16 cellular contexts compared by ENCODE assay signal in genomic region chr3:82977871-82978270, GRCh38.
A peak's percentile ranks its signal among the peaks of the same experiment; 100 is the strongest.
DNase-seq lines count a peak whose midpoint lies in the region; ATAC-seq and TF ChIP-seq lines count a peak whose summit lies in the region.
"Had no signal": no experiment of that assay in that cellular context is flagged by ENCODE, and none has a peak within 500 bp of the region (broad histone marks: within the 10 kb centered on the region; RNA-seq: fewer than 3 reads in every experiment).

No MANE protein-coding gene starts in this region.

- H3K27ac ChIP-seq in HUES6 (ENCODE audit: low read depth, low read length) (peak overlapping the region; percentile 23; the same call in 1 of the 2 replicates), ectodermal cell (ENCODE audit: insufficient read depth, low read depth, low read length, poor library complexity, severe bottlenecking) (peak overlapping the region; percentile 47), mesendoderm (ENCODE audit: low read depth, low read length) (no peak overlapping the region), transverse colon (no peak overlapping the region)
- H3K27ac ChIP-seq: HL-60 had no signal

- H2AK5ac ChIP-seq in mesendoderm (ENCODE audit: low read length), result no peak overlapping the region

- no peak overlapping the region for H3K56ac ChIP-seq in mesendoderm (ENCODE audit: low read length)

- ATAC-seq in natural killer cell treated with Interleukin-12 subunit alpha and Interleukin-12 subunit beta and Interleukin-15 and Interleukin-18, amount 100 ng/mL, for 72 hours, result no peak
- ATAC-seq: GM12878, HCT116 had no signal

- no peak overlapping the region for H3K27ac Mint-ChIP-seq in natural killer cell treated with Interleukin-12 subunit alpha and Interleukin-12 subunit beta and Interleukin-15 and Interleukin-18, amount 100 ng/mL, for 72 hours
- H3K27ac Mint-ChIP-seq: B cell; CD4-positive, alpha-beta T cell had no signal

- no peaks in the 10 kb centered on the region for H3K4me1 Mint-ChIP-seq in natural killer cell treated with Interleukin-12 subunit alpha and Interleukin-12 subunit beta and Interleukin-15 and Interleukin-18, amount 100 ng/mL, for 72 hours (ENCODE audit: low read depth in 2 of 2)
- H3K4me1 Mint-ChIP-seq: B cell had no signal

- no peak overlapping the region for H3K18ac ChIP-seq in mesendoderm (ENCODE audit: low read length)

- H3K27me3 Mint-ChIP-seq in natural killer cell treated with Interleukin-12 subunit alpha and Interleukin-12 subunit beta and Interleukin-15 and Interleukin-18, amount 100 ng/mL, for 72 hours, result no peaks in the 10 kb centered on the region
- H3K27me3 Mint-ChIP-seq: B cell; CD4-positive, alpha-beta T cell had no signal

- no peak overlapping the region for H3K4ac ChIP-seq in mesendoderm (ENCODE audit: low read depth, low read length)

- DNase-seq in mesendoderm (peak; percentile 32), NCI-H128 (lab: John Stamatoyannopoulos, UW; ENCODE audit: unreplicated experiment) (no peak), kidney tubule cell (ENCODE audit: low spot score) (no peak), transverse colon (no peak)
- DNase-seq in natural killer cell treated with Interleukin-12 subunit alpha and Interleukin-12 subunit beta and Interleukin-15 and Interleukin-18, amount 100 ng/mL, for 72 hours (ENCODE audit: low spot score), result no peak
- DNase-seq: C1 segment of cervical spinal cord; Calu3; CD4-positive, alpha-beta T cell; DMS 273 treated with DMSO at 0.1 percent for 48 hours; IMR-90 had no signal

- no peak for TF ChIP-seq POLR2A in transverse colon (IDR thresholded peaks at IDR 0.05)

- H3K36me3 ChIP-seq in HUES6 (ENCODE audit: control insufficient read depth, insufficient read depth, low read length) (no peaks in the 10 kb centered on the region), ectodermal cell (ENCODE audit: control insufficient read depth, insufficient read depth, low read length) (no peaks in the 10 kb centered on the region), mesendoderm (ENCODE audit: control insufficient read depth, insufficient read depth, low read length) (no peaks in the 10 kb centered on the region), transverse colon (no peaks in the 10 kb centered on the region)

- H3K9ac ChIP-seq in HUES6 (ENCODE audit: low read length) (no peak overlapping the region), mesendoderm (ENCODE audit: low read length) (no peak overlapping the region)

- H3K36me3 Mint-ChIP-seq in natural killer cell treated with Interleukin-12 subunit alpha and Interleukin-12 subunit beta and Interleukin-15 and Interleukin-18, amount 100 ng/mL, for 72 hours, result peaks cover 4% of the 10 kb centered on the region

- intact Hi-C loops in transverse colon (cut with DNase I; ENCODE audit: low total_unique reads), result no loop called here

- no peaks in the 10 kb centered on the region for H3K79me1 ChIP-seq in mesendoderm (ENCODE audit: low read length)

- no peak overlapping the region for H2BK120ac ChIP-seq in mesendoderm (ENCODE audit: low read depth, low read length)

- no peak overlapping the region for H2BK5ac ChIP-seq in mesendoderm (ENCODE audit: low read length)

- in situ Hi-C loops in transverse colon (cut with MboI; ENCODE audit: low pct_ligation_motif_present in 1 of 4, low pct_unique_long_range_greater_than_20kb in 1 of 4, low sequenced_read_pairs in 3 of 4), result no loop called here

- no peak overlapping the region for H3K4me3 Mint-ChIP-seq in natural killer cell treated with Interleukin-12 subunit alpha and Interleukin-12 subunit beta and Interleukin-15 and Interleukin-18, amount 100 ng/mL, for 72 hours
- H3K4me3 Mint-ChIP-seq: B cell; CD4-positive, alpha-beta T cell had no signal

- 76 to 82% methylated on average over 3 of the region's 3 CpGs for WGBS in ectodermal cell, 2 experiments
- WGBS in mesendoderm (ENCODE audit: extremely low coverage, insufficient coverage, low lambda C conversion rate), result no CpG with 5 or more reads among the region's 3 CpGs
- WGBS in transverse colon (ENCODE audit: low coverage in 1 of 2), 2 donors, result 92% methylated on average over 3 of the region's 3 CpGs; no CpG with 5 or more reads in 1 of the 2 donors

- no peaks in the 10 kb centered on the region for H3K9me3 ChIP-seq in HUES6 (ENCODE audit: control insufficient read depth, insufficient read depth, low read depth, low read length)
- H3K9me3 ChIP-seq in ectodermal cell (ENCODE audit: control insufficient read depth, low read length), result no peaks in the 10 kb centered on the region
- no peaks in the 10 kb centered on the region for H3K9me3 ChIP-seq in transverse colon

- H3K23ac ChIP-seq in mesendoderm (ENCODE audit: low read length), result no peak overlapping the region

- H3K27me3 ChIP-seq in HUES6 (ENCODE audit: control insufficient read depth, insufficient read depth, low read length) (no peaks in the 10 kb centered on the region), ectodermal cell (ENCODE audit: control insufficient read depth, insufficient read depth, low read length, poor library complexity, severe bottlenecking) (no peaks in the 10 kb centered on the region), mesendoderm (ENCODE audit: insufficient read depth, low read length, poor library complexity) (no peaks in the 10 kb centered on the region), transverse colon (no peaks in the 10 kb centered on the region)

- H3K79me2 ChIP-seq in mesendoderm (ENCODE audit: control insufficient read depth, insufficient read depth, low read length), result no peaks in the 10 kb centered on the region

- H3K4me3 ChIP-seq in HUES6 (ENCODE audit: low read depth, low read length) (no peak overlapping the region), ectodermal cell (ENCODE audit: insufficient read depth, low read depth, low read length) (no peak overlapping the region), mesendoderm (ENCODE audit: low read length) (no peak overlapping the region), transverse colon (no peak overlapping the region)
- H3K4me3 ChIP-seq: GM12878 had no signal

- no peak overlapping the region for H4K5ac ChIP-seq in mesendoderm (ENCODE audit: low read length)

- peaks cover 20% of the 10 kb centered on the region for H3K9me3 Mint-ChIP-seq in natural killer cell treated with Interleukin-12 subunit alpha and Interleukin-12 subunit beta and Interleukin-15 and Interleukin-18, amount 100 ng/mL, for 72 hours

- no peak for TF ChIP-seq CTCF in transverse colon (IDR thresholded peaks at IDR 0.05)

- H2BK15ac ChIP-seq in mesendoderm (replicated peaks; ENCODE audit: low read depth), result no peak overlapping the region

- H3K4me2 ChIP-seq in mesendoderm (ENCODE audit: low read length), result no peak overlapping the region

- no peak for TF ChIP-seq EP300 in transverse colon (IDR thresholded peaks at IDR 0.05; ENCODE audit: low read depth)

- peaks cover 10% of the 10 kb centered on the region; the same call in 1 of the 2 replicates for H3K4me1 ChIP-seq in HUES6 (ENCODE audit: control insufficient read depth, insufficient read depth, low read length)
- H3K4me1 ChIP-seq in ectodermal cell (ENCODE audit: control insufficient read depth, insufficient read depth, low read length), result peaks cover 9% of the 10 kb centered on the region
- no peaks in the 10 kb centered on the region for H3K4me1 ChIP-seq in mesendoderm (ENCODE audit: control insufficient read depth, low read depth, low read length)
- no peaks in the 10 kb centered on the region for H3K4me1 ChIP-seq in transverse colon

- no peak overlapping the region for H4K8ac ChIP-seq in mesendoderm (ENCODE audit: low read depth, low read length)

Comparison
In these comparisons a context has a peak if more than half of its experiments do, and no peak if none do; other contexts are left out.
1. H3K27ac ChIP-seq: peak in HUES6 (single experiment) and ectodermal cell (single experiment); none in mesendoderm (single experiment) and transverse colon (0 of 4).